Comparison of ENCODE assay signal across 28 cellular contexts in genomic region chr1:14648931-14649860, GRCh38.
"Had no signal": no experiment of that assay in that cellular context is flagged by ENCODE, and none has a peak within 500 bp of the region (broad histone marks: within the 10 kb centered on the region; RNA-seq: fewer than 3 reads in every experiment).

No MANE protein-coding gene starts in this region.

- H3K36me3 Mint-ChIP-seq: immature natural killer cell had no signal

- H3K4me3 ChIP-seq: adrenal gland, ascending aorta, hepatocyte, left lung, lung, sigmoid colon, thyroid gland, upper lobe of right lung had no signal

- H3K4me3 Mint-ChIP-seq: activated CD4-positive, alpha-beta T cell treated with anti-CD3 and anti-CD28 coated beads for 36 hours; activated naive CD8-positive, alpha-beta T cell; activated T-cell treated with anti-CD3 and anti-CD28 coated beads, Interleukin-2, amount 50 U/mL, for 4 hours; immature natural killer cell; mesothelial cell of epicardium; naive thymus-derived CD8-positive, alpha-beta T cell; WTC11 had no signal

- H3K27ac Mint-ChIP-seq: activated CD4-positive, alpha-beta T cell treated with anti-CD3 and anti-CD28 coated beads for 36 hours; activated naive CD8-positive, alpha-beta T cell; activated T-helper 2 cell treated with anti-CD3 and anti-CD28 coated beads, Interferon-gamma antibody, Interleukin-2, Interleukin-4, amounts not matched to agents 10 μg/mL and 5 μg/mL and 100 μg/mL, durations not matched to agents 14 hours and 24 hours and 36 hours; immature natural killer cell; mesothelial cell of epicardium; naive thymus-derived CD8-positive, alpha-beta T cell; WTC11 had no signal

- H3K27ac ChIP-seq: ascending aorta, hepatocyte, left lung, sigmoid colon, thyroid gland, upper lobe of right lung had no signal

- H3K27me3 ChIP-seq: adrenal gland, ascending aorta, hepatocyte, left lung, sigmoid colon, thyroid gland, upper lobe of right lung had no signal

- H3K36me3 ChIP-seq: adrenal gland, ascending aorta, left lung, sigmoid colon, thyroid gland, upper lobe of right lung had no signal

- FAIRE-seq: endometrium had no signal

- H3K79me2 ChIP-seq: hepatocyte had no signal

- H3K4me1 ChIP-seq: ascending aorta, left lung, sigmoid colon had no signal

- H2AFZ ChIP-seq: hepatocyte had no signal

- DNase-seq: activated CD4-positive, alpha-beta T cell treated with anti-CD3 and anti-CD28 coated beads for 36 hours; activated CD4-positive, alpha-beta T cell treated with anti-CD3 and anti-CD28 coated beads, Interleukin-2, amount 50 U/mL, for 4 hours; activated CD8-positive, alpha-beta memory T cell treated with anti-CD3 and anti-CD28 coated beads, Interleukin-2, amount 50 U/mL, for 48 hours; activated naive CD4-positive, alpha-beta T cell; activated T-cell treated with anti-CD3 and anti-CD28 coated beads, Interleukin-2, amount 50 U/mL, for 4 hours; adrenal gland; cerebellar nuclear complex; cortex of kidney; foreskin melanocyte; immature natural killer cell; kidney glomerular epithelial cell; left lung; naive thymus-derived CD8-positive, alpha-beta T cell; sigmoid colon; stimulated activated CD4-positive, alpha-beta T cell treated with anti-CD3 and anti-CD28 coated beads, Interleukin-4, amount 100 ng/mL, for 4 hours; stimulated activated naive CD8-positive, alpha-beta T cell treated with anti-CD3 and anti-CD28 coated beads, Interleukin-15, Interleukin-2, amounts not matched to agents 100 U/mL and 50 U/mL, for 24 hours; substantia nigra; T-helper 9 cell; thyroid gland; upper lobe of right lung had no signal

- H3K4me2 ChIP-seq: hepatocyte had no signal

- H3K9me3 ChIP-seq: adrenal gland, thyroid gland, upper lobe of right lung had no signal

- H3K4me1 Mint-ChIP-seq: activated CD4-positive, alpha-beta T cell treated with anti-CD3 and anti-CD28 coated beads for 36 hours; immature natural killer cell; naive thymus-derived CD8-positive, alpha-beta T cell had no signal
